In genomic region chr5:160162910-160163309, GRCh38 we compare ENCODE assay signal across 32 cellular contexts.
"Had no signal": no experiment of that assay in that cellular context is flagged by ENCODE, and none has a peak within 500 bp of the region (broad histone marks: within the 10 kb centered on the region; RNA-seq: fewer than 3 reads in every experiment).

No MANE protein-coding gene starts in this region.

- H3K9ac ChIP-seq: KMS-11 had no signal

- H3K27ac ChIP-seq: KMS-11, Peyer's patch, RWPE1, VCaP had no signal

- DNase-seq: activated CD4-positive, alpha-beta memory T cell treated with anti-CD3 and anti-CD28 coated beads, Interleukin-2, amount 10 ng/mL, durations not matched to agents 7 days and 5 days; activated CD4-positive, alpha-beta T cell treated with anti-CD3 and anti-CD28 coated beads for 1 hour; activated CD4-positive, alpha-beta T cell treated with anti-CD3 and anti-CD28 coated beads for 48 hours; activated CD4-positive, CD25-positive, alpha-beta regulatory T cell; activated CD8-positive, alpha-beta memory T cell treated with anti-CD3 and anti-CD28 coated beads for 24 hours; activated CD8-positive, alpha-beta memory T cell treated with anti-CD3 and anti-CD28 coated beads, Interleukin-2, amount 10 ng/mL, durations not matched to agents 7 days and 5 days; activated CD8-positive, alpha-beta memory T cell treated with anti-CD3 and anti-CD28 coated beads, Interleukin-2, amount 50 U/mL, for 48 hours; activated effector memory CD4-positive, alpha-beta T cell treated with Interleukin-2 at 50 U/mL for 16 hours; activated naive CD4-positive, alpha-beta T cell treated with anti-CD3 and anti-CD28 coated beads, Interleukin-2, amount 10 ng/mL, durations not matched to agents 7 days and 5 days; activated naive CD8-positive, alpha-beta T cell treated with anti-CD3 and anti-CD28 coated beads, Interleukin-2, amount 50 U/mL, for 24 hours; activated T-cell treated with anti-CD3 and anti-CD28 coated beads, Interleukin-2, amount 50 U/mL, for 48 hours; anterior cingulate cortex; caudate nucleus; MM.1S; NCI-H1092; NCI-H1436 treated with DMSO at 0.1 percent for 48 hours; NCI-H1694 treated with DMSO at 0.1 percent for 48 hours; NCI-H2029; NCI-H345; NCI-H524 treated with DMSO at 0.1 percent for 48 hours; Peyer's patch; SIG-M5; SW 1271; T-helper 1 cell; T-helper 2 cell; T-helper 9 cell had no signal

- H3K4me3 ChIP-seq: Peyer's patch had no signal

- H3K4me3 Mint-ChIP-seq: activated CD4-positive, alpha-beta memory T cell treated with anti-CD3 and anti-CD28 coated beads, Interleukin-2, amount 10 ng/mL, durations not matched to agents 7 days and 5 days; activated CD8-positive, alpha-beta memory T cell treated with anti-CD3 and anti-CD28 coated beads, Interleukin-2, amount 10 ng/mL, durations not matched to agents 7 days and 5 days; activated naive CD4-positive, alpha-beta T cell treated with anti-CD3 and anti-CD28 coated beads, Interleukin-2, amount 10 ng/mL, durations not matched to agents 7 days and 5 days; activated naive CD8-positive, alpha-beta T cell; activated naive CD8-positive, alpha-beta T cell treated with anti-CD3 and anti-CD28 coated beads, Interleukin-2, amount 50 U/mL, for 24 hours; brain had no signal

- H3K27ac Mint-ChIP-seq: activated CD4-positive, alpha-beta memory T cell treated with anti-CD3 and anti-CD28 coated beads, Interleukin-2, amount 10 ng/mL, durations not matched to agents 7 days and 5 days; activated CD8-positive, alpha-beta memory T cell treated with anti-CD3 and anti-CD28 coated beads, Interleukin-2, amount 10 ng/mL, durations not matched to agents 7 days and 5 days; activated naive CD4-positive, alpha-beta T cell treated with anti-CD3 and anti-CD28 coated beads, Interleukin-2, amount 10 ng/mL, durations not matched to agents 7 days and 5 days; activated naive CD8-positive, alpha-beta T cell; activated naive CD8-positive, alpha-beta T cell treated with anti-CD3 and anti-CD28 coated beads, Interleukin-2, amount 50 U/mL, for 24 hours had no signal

- H3K9me3 Mint-ChIP-seq: activated CD4-positive, alpha-beta memory T cell treated with anti-CD3 and anti-CD28 coated beads, Interleukin-2, amount 10 ng/mL, durations not matched to agents 7 days and 5 days; activated naive CD4-positive, alpha-beta T cell treated with anti-CD3 and anti-CD28 coated beads, Interleukin-2, amount 10 ng/mL, durations not matched to agents 7 days and 5 days; activated naive CD8-positive, alpha-beta T cell treated with anti-CD3 and anti-CD28 coated beads, Interleukin-2, amount 50 U/mL, for 24 hours; brain had no signal

- H3K36me3 Mint-ChIP-seq: activated CD8-positive, alpha-beta memory T cell treated with anti-CD3 and anti-CD28 coated beads, Interleukin-2, amount 10 ng/mL, durations not matched to agents 7 days and 5 days; activated naive CD4-positive, alpha-beta T cell treated with anti-CD3 and anti-CD28 coated beads, Interleukin-2, amount 10 ng/mL, durations not matched to agents 7 days and 5 days; activated naive CD8-positive, alpha-beta T cell; brain had no signal

- H3K27me3 Mint-ChIP-seq: brain had no signal

- H3K27me3 ChIP-seq: Peyer's patch had no signal

- H3K36me3 ChIP-seq: Peyer's patch had no signal

- H3K4me2 ChIP-seq: KMS-11 had no signal

- ATAC-seq: activated CD8-positive, alpha-beta memory T cell treated with anti-CD3 and anti-CD28 coated beads, Interleukin-2, amount 10 ng/mL, durations not matched to agents 7 days and 5 days; activated naive CD8-positive, alpha-beta T cell treated with anti-CD3 and anti-CD28 coated beads, Interleukin-2, amount 50 U/mL, for 24 hours; Right ventricle myocardium inferior had no signal

- H3K9me3 ChIP-seq: Peyer's patch had no signal
